9 cellular contexts compared by ENCODE assay signal in genomic region chr5:152572812-152573211, GRCh38.
"Had no signal": no experiment of that assay in that cellular context is flagged by ENCODE, and none has a peak within 500 bp of the region (broad histone marks: within the 10 kb centered on the region; RNA-seq: fewer than 3 reads in every experiment).

No MANE protein-coding gene starts in this region.

- H3K36me3 ChIP-seq: WERI-Rb-1 had no signal

- ATAC-seq: activated CD4-positive, alpha-beta T cell treated with anti-CD3 and anti-CD28 coated beads for 36 hours; activated CD4-positive, CD25-positive, alpha-beta regulatory T cell treated with anti-CD3 and anti-CD28 coated beads, Interleukin-2, amount 50 U/mL, for 24 hours; activated CD8-positive, alpha-beta memory T cell treated with anti-CD3 and anti-CD28 coated beads, Interleukin-2, amount 10 ng/mL, durations not matched to agents 7 days and 5 days; activated CD8-positive, alpha-beta T cell treated with anti-CD3 and anti-CD28 coated beads for 36 hours; activated CD8-positive, alpha-beta T cell treated with anti-CD3 and anti-CD28 coated beads, Interleukin-2, amount 10 ng/mL, durations not matched to agents 7 days and 5 days; T-helper 17 cell; WTC11 had no signal

- H3K27ac ChIP-seq: VCaP, WERI-Rb-1 had no signal
